ENCODE assay signal across 1 cellular context in genomic region chr2:43031471-43032224, GRCh38.
TF ChIP-seq lines count a peak whose summit lies in the region.

No MANE protein-coding gene starts in this region.

TF ChIP-seq in H1, 55 proteins besides CTCF, POLR2A, EP300 and RAD21 (continued from another document):
- no peak for TF ChIP-seq GTF2F1 (IDR thresholded peaks at IDR 0.05; ENCODE audit: borderline replicate concordance, low read depth, low read length)
TF ChIP-seq in H1: peak in this region for 0.
